Comparison of ENCODE assay signal across 8 cellular contexts in the genomic region with DNA sequence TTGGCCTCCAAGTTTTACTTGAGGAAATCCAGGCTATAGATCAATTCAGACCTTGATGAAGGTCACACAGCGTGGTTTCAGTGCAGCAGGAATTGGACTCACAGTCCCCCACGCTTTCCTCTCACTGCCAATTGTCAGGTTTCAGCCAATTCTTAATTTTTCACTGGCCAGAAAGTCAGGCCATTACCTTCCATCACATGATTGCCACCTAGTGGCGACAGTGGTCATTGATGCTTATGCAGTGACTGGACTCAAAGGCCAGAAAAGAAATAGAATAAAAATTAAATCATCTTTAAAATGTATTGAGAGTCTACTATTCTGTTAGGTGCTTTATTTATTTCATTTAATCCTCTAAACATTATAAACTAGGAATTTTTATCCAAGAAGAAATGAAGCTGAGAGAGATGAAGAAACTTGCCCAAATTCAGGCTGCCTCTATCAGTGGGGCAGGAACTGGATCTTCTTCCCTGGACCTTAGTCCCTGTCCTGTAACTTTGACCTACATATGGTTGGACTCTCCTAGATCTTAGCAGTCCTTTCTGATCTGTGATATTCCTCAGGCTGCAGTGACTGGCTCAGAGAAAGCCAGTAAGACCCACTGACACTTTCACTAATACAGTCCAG.
DNase-seq lines count a peak whose midpoint lies in the region; ATAC-seq and TF ChIP-seq lines count a peak whose summit lies in the region.

No MANE protein-coding gene starts in this region.

- TF ChIP-seq CTCF in GM06990 (IDR thresholded peaks at IDR 0.05; ENCODE audit: insufficient read depth, low read length, poor library complexity, severe bottlenecking) (peak; percentile 84), glutamatergic neuron (IDR thresholded peaks at IDR 0.05; ENCODE audit: partially characterized antibody, unreplicated experiment) (peak; percentile 97), psoas muscle (IDR thresholded peaks at IDR 0.05) (peak; percentile 86)

- DNase-seq in GM06990 (ENCODE audit: extremely low read depth, insufficient read length) (peak; percentile 4), KG1 (lab: John Stamatoyannopoulos, UW) (peak; percentile 28), SHP77 treated with DMSO at 0.1 percent for 48 hours (lab: John Stamatoyannopoulos, UW) (peak; percentile 18), glutamatergic neuron (peak; percentile 90), psoas muscle (peak; percentile 50 to 66), aorta (peak; percentile 77 to 81)
- DNase-seq in activated naive CD4-positive, alpha-beta T cell (lab: John Stamatoyannopoulos, UW), result peak in 3 of 4 experiments; percentile 17 to 41 (median 39)

- peaks cover 5% of the 10 kb centered on the region for H3K36me3 Mint-ChIP-seq in glutamatergic neuron (ENCODE audit: unreplicated experiment)

- peak; percentile 92 for ATAC-seq in GM21825 (IDR thresholded peaks at IDR 0.05; ENCODE audit: unreplicated experiment)
- peak in 2 of 4 donors; percentile 48 to 69 for ATAC-seq in psoas muscle
- peak; percentile 87 for ATAC-seq in aorta (ENCODE audit: low FRiP score)

- H3K4me3 ChIP-seq in GM06990 (replicated peaks; ENCODE audit: low read depth, low read length) (no peak overlapping the region), psoas muscle (no peak overlapping the region), aorta (ENCODE audit: low read length in 2 of 2) (no peak overlapping the region)

- WGBS in psoas muscle, 3 donors, result 1 to 5% (median 2%) methylated on average over 3 of the region's 3 CpGs
- 0 to 1% methylated on average over 3 of the region's 3 CpGs for WGBS in aorta, 2 donors

- H3K27ac Mint-ChIP-seq in glutamatergic neuron (ENCODE audit: unreplicated experiment), result peak overlapping the region; percentile 99

- H3K27me3 Mint-ChIP-seq in glutamatergic neuron (ENCODE audit: unreplicated experiment), result peaks cover 16% of the 10 kb centered on the region

- H3K27ac ChIP-seq in psoas muscle (no peak overlapping the region), aorta (ENCODE audit: low read depth in 1 of 2, low read length in 2 of 2) (no peak overlapping the region)

- peaks cover 9% of the 10 kb centered on the region for H3K9me3 Mint-ChIP-seq in glutamatergic neuron (ENCODE audit: unreplicated experiment)

- H3K4me1 ChIP-seq in psoas muscle, result no peaks in the 10 kb centered on the region
- H3K4me1 ChIP-seq in aorta (ENCODE audit: control insufficient read depth in 1 of 2, insufficient read depth in 2 of 2, low read length in 2 of 2), result no peaks in the 10 kb centered on the region

- H3K9me3 ChIP-seq in psoas muscle, result no peaks in the 10 kb centered on the region
- H3K9me3 ChIP-seq in aorta (ENCODE audit: control insufficient read depth, low read length), result no peaks in the 10 kb centered on the region

- H3K4me1 Mint-ChIP-seq in glutamatergic neuron (ENCODE audit: low read depth, unreplicated experiment), result peaks cover 63% of the 10 kb centered on the region

- peak overlapping the region; percentile 10 for H3K4me3 Mint-ChIP-seq in glutamatergic neuron (ENCODE audit: unreplicated experiment)

- intact Hi-C loops in psoas muscle (cut with DNase I), result loop anchor here in 1 of 2 donors (2.0 kb wide), 1 partner anchor 35 kb away; no protein-coding TSS in a partner anchor
- intact Hi-C loops in aorta (cut with DNase I), result loop anchor here in 1 of 2 donors (5.0 kb wide), 1 partner anchor 37 kb away; no protein-coding TSS in a partner anchor

- H3K27me3 ChIP-seq in GM06990 (replicated peaks; ENCODE audit: control insufficient read depth, insufficient read depth, low read length), result no peaks in the 10 kb centered on the region
- no peaks in the 10 kb centered on the region for H3K27me3 ChIP-seq in psoas muscle (ENCODE audit: insufficient read depth in 3 of 3, low read length in 2 of 3)
- H3K27me3 ChIP-seq in aorta (ENCODE audit: control insufficient read depth in 1 of 2, insufficient read depth in 2 of 2, low read length in 1 of 2), result no peaks in the 10 kb centered on the region

- H3K36me3 ChIP-seq in GM06990 (ENCODE audit: control insufficient read depth, insufficient read depth, low read length) (no peaks in the 10 kb centered on the region), psoas muscle (ENCODE audit: insufficient read depth in 1 of 2, low read depth in 1 of 2) (no peaks in the 10 kb centered on the region), aorta (ENCODE audit: control insufficient read depth in 1 of 2, insufficient read depth in 2 of 2, low read length in 1 of 2) (no peaks in the 10 kb centered on the region)

Comparison
In these comparisons a context has a peak if more than half of its experiments do, and no peak if none do; other contexts are left out.
1. DNase-seq: peak in every context shown above with its lines; median percentile 90 in glutamatergic neuron; 79 in aorta; 58 in psoas muscle; 39 in activated naive CD4-positive, alpha-beta T cell; 28 in KG1; 18 in SHP77 treated with DMSO at 0.1 percent for 48 hours; 4 in GM06990.